ENCODE assay signal across 8 cellular contexts in the genomic region with DNA sequence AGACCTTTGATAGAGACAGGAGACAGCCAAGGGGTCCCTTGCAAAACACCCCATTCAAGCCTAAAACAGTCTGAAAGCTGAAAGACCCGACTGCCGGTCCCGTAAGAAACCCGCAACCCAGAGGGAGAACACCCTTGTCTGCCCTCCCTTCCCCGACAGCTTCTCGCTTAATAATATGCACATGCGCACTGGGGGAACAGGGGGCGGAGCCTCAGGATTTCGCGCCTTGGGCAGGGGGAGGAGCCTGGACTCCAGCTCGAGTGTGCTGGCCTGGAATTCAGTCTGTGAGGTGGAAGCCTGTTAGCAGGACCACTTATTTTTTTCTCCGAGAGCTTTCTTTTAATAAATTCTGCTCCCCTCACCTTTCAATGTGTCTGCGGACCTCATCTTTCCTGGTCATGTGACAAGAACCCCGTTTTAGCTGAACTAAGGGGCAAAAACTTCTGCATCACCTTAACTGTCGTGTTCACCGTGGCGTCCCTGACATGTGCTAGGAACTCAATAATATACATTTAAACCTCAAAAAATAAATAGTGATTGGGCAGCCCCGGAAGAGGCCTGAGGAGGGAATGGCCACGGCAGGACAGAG. TPM values are rescaled to one million over a fixed set of nuclear protein-coding genes. Genes with fewer than 3 reads are reported as not detected.
A peak's percentile ranks its signal among the peaks of the same experiment; 100 is the strongest.
DNase-seq lines count a peak whose midpoint lies in the region; ATAC-seq and TF ChIP-seq lines count a peak whose summit lies in the region.

No MANE protein-coding gene starts in this region.

- POLR2A ChIA-PET in activated B cell treated with CpG ODN at 0.5 μM for 24 hours (lab: Charles Lee) (no interaction called here), Caco-2 (lab: Charles Lee) (no interaction called here)

- H3K4me1 ChIP-seq in CD4-positive, CD25-positive, alpha-beta regulatory T cell (ENCODE audit: control insufficient read depth, insufficient read depth, low read length, poor library complexity, severe bottlenecking): peaks cover 5% of the 10 kb centered on the region
- H3K4me1 ChIP-seq in Caco-2: no peaks in the 10 kb centered on the region

- no peaks in the 10 kb centered on the region for H3K9me3 ChIP-seq in CD4-positive, CD25-positive, alpha-beta regulatory T cell (ENCODE audit: control insufficient read depth in 2 of 2, low read length in 2 of 2)
- no peaks in the 10 kb centered on the region for H3K9me3 ChIP-seq in Caco-2

- peaks cover 0 to 6% (median 0%) of the 10 kb centered on the region in 7 donors for H3K9me3 Mint-ChIP-seq in CD4-positive, CD25-positive, alpha-beta regulatory T cell
- H3K9me3 Mint-ChIP-seq in activated B cell treated with CpG ODN at 0.5 μM for 24 hours: no peaks in the 10 kb centered on the region
- H3K9me3 Mint-ChIP-seq in effector memory CD8-positive, alpha-beta T cell: no peaks in the 10 kb centered on the region
- no peaks in the 10 kb centered on the region for H3K9me3 Mint-ChIP-seq in natural killer cell
- no peaks in the 10 kb centered on the region for H3K9me3 Mint-ChIP-seq in stimulated activated naive CD8-positive, alpha-beta T cell treated with anti-CD3 and anti-CD28 coated beads, Interleukin-15, amount 100 ng/mL, for 72 hours
- no peaks in the 10 kb centered on the region for H3K9me3 Mint-ChIP-seq in Caco-2 (ENCODE audit: unreplicated experiment)

- no TSS peak for BruUV-seq in Caco-2 (replicated peaks; lab: Mats Ljungman, UMichigan)

- H3K4me3 Mint-ChIP-seq in CD4-positive, CD25-positive, alpha-beta regulatory T cell: peak overlapping the region in 2 of 4 donors; percentile 7 to 25
- H3K4me3 Mint-ChIP-seq in activated B cell treated with CpG ODN at 0.5 μM for 24 hours: peak overlapping the region; percentile 80
- peak overlapping the region; percentile 16 to 59 for H3K4me3 Mint-ChIP-seq in effector memory CD8-positive, alpha-beta T cell
- peak overlapping the region; percentile 75 for H3K4me3 Mint-ChIP-seq in natural killer cell
- peak overlapping the region; percentile 62 to 82 for H3K4me3 Mint-ChIP-seq in stimulated activated naive CD8-positive, alpha-beta T cell treated with anti-CD3 and anti-CD28 coated beads, Interleukin-15, amount 100 ng/mL, for 72 hours
- H3K4me3 Mint-ChIP-seq in Caco-2 (ENCODE audit: unreplicated experiment): no peak overlapping the region

- H3K27me3 Mint-ChIP-seq in CD4-positive, CD25-positive, alpha-beta regulatory T cell: peaks cover 10% of the 10 kb centered on the region
- peaks cover 2% of the 10 kb centered on the region for H3K27me3 Mint-ChIP-seq in activated B cell treated with CpG ODN at 0.5 μM for 24 hours
- H3K27me3 Mint-ChIP-seq in effector memory CD8-positive, alpha-beta T cell: peaks cover 34 to 45% of the 10 kb centered on the region in 2 donors
- H3K27me3 Mint-ChIP-seq in natural killer cell (ENCODE audit: low read depth in 2 of 2): peaks cover 34 to 52% of the 10 kb centered on the region in 2 donors
- peaks cover 18% of the 10 kb centered on the region for H3K27me3 Mint-ChIP-seq in stimulated activated naive CD8-positive, alpha-beta T cell treated with anti-CD3 and anti-CD28 coated beads, Interleukin-15, amount 100 ng/mL, for 72 hours
- no peaks in the 10 kb centered on the region for H3K27me3 Mint-ChIP-seq in Caco-2 (ENCODE audit: insufficient read depth, unreplicated experiment)

- no peak overlapping the region for H3K4me3 ChIP-seq in CD4-positive, CD25-positive, alpha-beta regulatory T cell (ENCODE audit: low read depth, low read length)
- H3K4me3 ChIP-seq in Caco-2 (ENCODE audit: low read depth, low read length): no peak overlapping the region

- H3K36me3 ChIP-seq in CD4-positive, CD25-positive, alpha-beta regulatory T cell (ENCODE audit: control insufficient read depth, insufficient read depth, low read length): no peaks in the 10 kb centered on the region
- H3K36me3 ChIP-seq in Caco-2 (ENCODE audit: control insufficient read depth, insufficient read depth, low read length): no peaks in the 10 kb centered on the region

- CTCF ChIA-PET in activated B cell treated with CpG ODN at 0.5 μM for 24 hours (lab: Charles Lee): no interaction called here
- CTCF ChIA-PET in Caco-2 (lab: Charles Lee): no interaction called here

- H3K36me3 Mint-ChIP-seq in CD4-positive, CD25-positive, alpha-beta regulatory T cell: peaks cover 4% of the 10 kb centered on the region
- H3K36me3 Mint-ChIP-seq in activated B cell treated with CpG ODN at 0.5 μM for 24 hours (ENCODE audit: low read depth) (no peaks in the 10 kb centered on the region), natural killer cell (no peaks in the 10 kb centered on the region), Caco-2 (ENCODE audit: insufficient read depth, unreplicated experiment) (no peaks in the 10 kb centered on the region)
- no peaks in the 10 kb centered on the region for H3K36me3 Mint-ChIP-seq in effector memory CD8-positive, alpha-beta T cell (ENCODE audit: insufficient read depth)

- no peak overlapping the region for H3K27ac ChIP-seq in CD4-positive, CD25-positive, alpha-beta regulatory T cell (ENCODE audit: insufficient read depth, low read length, poor library complexity, severe bottlenecking)

- peak overlapping the region in 1 of 3 donors; percentile 16 for H3K27ac Mint-ChIP-seq in CD4-positive, CD25-positive, alpha-beta regulatory T cell
- H3K27ac Mint-ChIP-seq in activated B cell treated with CpG ODN at 0.5 μM for 24 hours (peak overlapping the region; percentile 37), natural killer cell (peak overlapping the region; percentile 73 to 81), Caco-2 (ENCODE audit: unreplicated experiment) (no peak overlapping the region)
- H3K27ac Mint-ChIP-seq in effector memory CD8-positive, alpha-beta T cell: peak overlapping the region in 1 of 2 donors; percentile 36
- peak overlapping the region; percentile 40 to 81 for H3K27ac Mint-ChIP-seq in stimulated activated naive CD8-positive, alpha-beta T cell treated with anti-CD3 and anti-CD28 coated beads, Interleukin-15, amount 100 ng/mL, for 72 hours

- TF ChIP-seq CTCF in activated B cell treated with CpG ODN at 0.5 μM for 24 hours (IDR thresholded peaks at IDR 0.05): no peak
- TF ChIP-seq CTCF in natural killer cell (IDR thresholded peaks at IDR 0.05): no peak
- TF ChIP-seq CTCF in Caco-2 (IDR thresholded peaks at IDR 0.05; ENCODE audit: insufficient read depth in 1 of 2, low read depth in 1 of 2, low read length in 1 of 2, severe bottlenecking in 1 of 2, unreplicated experiment in 1 of 2): no peak

- intact Hi-C loops in activated B cell treated with CpG ODN at 0.5 μM for 24 hours (cut with micrococcal nuclease): no loop called here
- intact Hi-C loops in natural killer cell (cut with micrococcal nuclease): no loop called here
- intact Hi-C loops in Caco-2 (cut with micrococcal nuclease; ENCODE audit: unreplicated experiment): no loop called here

- no peak for ATAC-seq in CD4-positive, CD25-positive, alpha-beta regulatory T cell (ENCODE audit: low read depth in 2 of 2)
- ATAC-seq in HG02884 (IDR thresholded peaks at IDR 0.05; ENCODE audit: unreplicated experiment) (peak; percentile 48), activated B cell treated with CpG ODN at 0.5 μM for 24 hours (ENCODE audit: low read depth) (peak; percentile 97), natural killer cell (peak; percentile 69 to 84 (median 81)), GM21367 (IDR thresholded peaks at IDR 0.05; ENCODE audit: unreplicated experiment) (no peak)
- peak; percentile 63 for ATAC-seq in effector memory CD8-positive, alpha-beta T cell (replicated peaks)
- peak; percentile 85 for ATAC-seq in stimulated activated naive CD8-positive, alpha-beta T cell treated with anti-CD3 and anti-CD28 coated beads, Interleukin-15, amount 100 ng/mL, for 72 hours

- peak; percentile 8 to 66 (median 22) for DNase-seq in CD4-positive, CD25-positive, alpha-beta regulatory T cell
- DNase-seq in activated B cell treated with CpG ODN at 0.5 μM for 24 hours: peak; percentile 43
- peak; percentile 13 to 27 (median 25) for DNase-seq in effector memory CD8-positive, alpha-beta T cell
- DNase-seq in natural killer cell: peak; percentile 50
- DNase-seq in stimulated activated naive CD8-positive, alpha-beta T cell treated with anti-CD3 and anti-CD28 coated beads, Interleukin-15, amount 100 ng/mL, for 72 hours: peak; percentile 79 to 82
- no peak for DNase-seq in Caco-2

- H3K4me1 Mint-ChIP-seq in CD4-positive, CD25-positive, alpha-beta regulatory T cell: peaks cover 0 to 11% (median 0%) of the 10 kb centered on the region in 4 donors
- H3K4me1 Mint-ChIP-seq in activated B cell treated with CpG ODN at 0.5 μM for 24 hours (peaks cover 14% of the 10 kb centered on the region), natural killer cell (peaks cover 22% of the 10 kb centered on the region in 2 donors), Caco-2 (ENCODE audit: low read depth, unreplicated experiment) (peaks cover 18% of the 10 kb centered on the region)
- peaks cover 0 to 9% of the 10 kb centered on the region in 2 donors for H3K4me1 Mint-ChIP-seq in effector memory CD8-positive, alpha-beta T cell (ENCODE audit: low read depth in 2 of 2)
- peaks cover 49% of the 10 kb centered on the region for H3K4me1 Mint-ChIP-seq in stimulated activated naive CD8-positive, alpha-beta T cell treated with anti-CD3 and anti-CD28 coated beads, Interleukin-15, amount 100 ng/mL, for 72 hours

- H3K27me3 ChIP-seq in CD4-positive, CD25-positive, alpha-beta regulatory T cell (ENCODE audit: control insufficient read depth, insufficient read depth, low read length): peaks cover 10% of the 10 kb centered on the region
- no peaks in the 10 kb centered on the region for H3K27me3 ChIP-seq in Caco-2 (replicated peaks; ENCODE audit: control insufficient read depth, insufficient read depth, low read length)

RNA-seq across cellular contexts. Expression of gene TNFAIP8L3, which starts 17.0 kb away (rescaled TPM):
- not detected for total RNA-seq in CD4-positive, CD25-positive, alpha-beta regulatory T cell
- not detected for polyA plus RNA-seq in CD4-positive, CD25-positive, alpha-beta regulatory T cell
- total RNA-seq in activated B cell treated with CpG ODN at 0.5 μM for 24 hours (not detected in 2 replicates), natural killer cell (not detected), Caco-2 (2022) (0.30 TPM in 1 of 2 replicates, not detected in the other)

Comparison
In these comparisons a context has a peak if more than half of its experiments do, and no peak if none do; other contexts are left out.
1. ATAC-seq: peak in HG02884 (single experiment), activated B cell treated with CpG ODN at 0.5 μM for 24 hours (single experiment), effector memory CD8-positive, alpha-beta T cell (single experiment), natural killer cell (3 of 3) and stimulated activated naive CD8-positive, alpha-beta T cell treated with anti-CD3 and anti-CD28 coated beads, Interleukin-15, amount 100 ng/mL, for 72 hours (single experiment); none in CD4-positive, CD25-positive, alpha-beta regulatory T cell (0 of 2) and GM21367 (single experiment).
2. DNase-seq: peak in CD4-positive, CD25-positive, alpha-beta regulatory T cell (3 of 3), activated B cell treated with CpG ODN at 0.5 μM for 24 hours (single experiment), effector memory CD8-positive, alpha-beta T cell (3 of 3), natural killer cell (single experiment) and stimulated activated naive CD8-positive, alpha-beta T cell treated with anti-CD3 and anti-CD28 coated beads, Interleukin-15, amount 100 ng/mL, for 72 hours (2 of 2); none in Caco-2 (0 of 2).